15 cellular contexts compared by ENCODE assay signal in the genomic region with DNA sequence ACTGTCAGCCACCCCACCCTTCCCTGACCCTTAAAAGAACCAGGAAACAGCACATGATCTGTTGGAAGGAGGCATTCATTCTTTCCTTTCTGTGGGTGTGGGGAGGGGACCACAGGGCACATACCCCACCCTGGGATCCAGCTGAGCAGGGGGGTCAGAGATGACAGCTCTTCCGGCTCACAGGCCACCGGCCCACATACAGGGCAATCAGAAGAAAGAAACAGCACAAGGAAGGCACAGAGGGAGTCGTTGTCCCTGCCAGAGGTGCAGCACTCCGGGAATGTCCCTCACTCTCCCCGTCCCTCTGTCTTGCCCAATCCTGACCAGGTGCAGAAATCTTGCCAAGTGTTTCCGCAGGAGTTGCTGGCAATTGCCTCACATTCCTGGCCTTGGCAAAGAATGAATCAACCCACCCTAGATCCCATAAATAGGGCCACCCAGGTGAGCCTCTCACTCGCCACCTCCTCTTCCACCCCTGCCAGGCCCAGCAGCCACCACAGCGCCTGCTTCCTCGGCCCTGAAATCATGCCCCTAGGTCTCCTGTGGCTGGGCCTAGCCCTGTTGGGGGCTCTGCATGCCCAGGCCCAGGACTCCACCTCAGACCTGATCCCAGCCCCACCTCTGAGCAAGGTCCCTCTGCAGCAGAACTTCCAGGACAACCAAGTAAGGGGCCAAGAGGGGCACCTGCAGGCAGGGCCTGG. TPM values are rescaled to one million over a fixed set of nuclear protein-coding genes. Genes with fewer than 3 reads are reported as not detected.
DNase-seq lines count a peak whose midpoint lies in the region; ATAC-seq, FAIRE-seq and TF ChIP-seq lines count a peak whose summit lies in the region.
"Had no signal": no experiment of that assay in that cellular context is flagged by ENCODE, and none has a peak within 500 bp of the region (broad histone marks: within the 10 kb centered on the region; RNA-seq: fewer than 3 reads in every experiment).

Gene LCN2 (plus strand): TSS at position 453 of the 701 bp plus-strand sequence. CDS start 73 bp downstream, at position 526.

- H3K27me3 ChIP-seq in left ventricle myocardium inferior (ENCODE audit: low read depth): no peaks in the 10 kb centered on the region
- no peaks in the 10 kb centered on the region for H3K27me3 ChIP-seq in pancreas

- in situ Hi-C loops in G401 (cut with HindIII; ENCODE audit: low sequenced_read_pairs) (no loop called here), GM13976 (cut with MboI; ENCODE audit: low sequenced_read_pairs, unreplicated experiment) (no loop called here)

- peaks cover 27% of the 10 kb centered on the region for H3K4me1 ChIP-seq in left ventricle myocardium inferior
- peaks cover 11 to 18% (median 12%) of the 10 kb centered on the region in 3 donors for H3K4me1 ChIP-seq in pancreas

- no peak for DNase-seq in G401 (ENCODE audit: low spot score)
- peak; percentile 88 for DNase-seq in SW480 (ENCODE audit: low spot score)
- DNase-seq in left ventricle myocardium inferior: no peak
- DNase-seq in pancreas: peak; percentile 65 to 89 (median 76)
- no peak for DNase-seq in substantia nigra (lab: John Stamatoyannopoulos, UW)
- no peak for DNase-seq in NCI-H774 (lab: John Stamatoyannopoulos, UW)
- no peak for DNase-seq in GM13976 (ENCODE audit: low spot score)
- DNase-seq in NCI-H2171 treated with DMSO at 0.1 percent for 48 hours (lab: John Stamatoyannopoulos, UW): no peak
- DNase-seq: activated CD4-positive, alpha-beta T cell treated with anti-CD3 and anti-CD28 coated beads, Interleukin-2, amount 10 ng/mL, durations not matched to agents 7 days and 5 days; activated naive CD4-positive, alpha-beta T cell treated with anti-CD3 and anti-CD28 coated beads, Interleukin-2, amount 10 ng/mL, durations not matched to agents 7 days and 5 days; AML-193; NCI-H510A treated with DMSO at 0.1 percent for 48 hours; stimulated activated CD4-positive, alpha-beta T cell treated with anti-CD3 and anti-CD28 coated beads, Interleukin-2, amount 100 ng/mL, for 24 hours had no signal

- no peak for FAIRE-seq in pancreas (lab: Jason Lieb, UNC)

- H3K4me3 ChIP-seq in left ventricle myocardium inferior (peak within 1 kb of the TSS; percentile 35), pancreas (peak within 1 kb of the TSS in 1 of 4 donors; percentile 12)

- ATAC-seq in pancreas: peak; percentile 79 to 85 (median 83)

- WGBS in pancreas, 2 donors: 33 to 34% methylated on average over 9 of the region's 9 CpGs

- intact Hi-C loops in left ventricle myocardium inferior (cut with micrococcal nuclease) (no loop called here), pancreas (cut with DNase I) (no loop called here)

- H3K36me3 ChIP-seq in left ventricle myocardium inferior (no peaks in the 10 kb centered on the region), pancreas (no peaks in the 10 kb centered on the region)

- H3K9me3 ChIP-seq in left ventricle myocardium inferior (replicated peaks) (no peaks in the 10 kb centered on the region), pancreas (no peaks in the 10 kb centered on the region)

- H3K27ac ChIP-seq in left ventricle myocardium inferior (replicated peaks) (peak within 1 kb of the TSS; percentile 54), pancreas (peak within 1 kb of the TSS; percentile 60 to 87 (median 71)), substantia nigra (ENCODE audit: low read depth, low read length, poor library complexity, severe bottlenecking) (no peak within 1 kb of the TSS)

- no peak for TF ChIP-seq CTCF in left ventricle myocardium inferior (IDR thresholded peaks at IDR 0.05; ENCODE audit: borderline replicate concordance)
- TF ChIP-seq CTCF in pancreas (IDR thresholded peaks at IDR 0.05): no peak
- no peak for TF ChIP-seq CTCF in GM13976 (IDR thresholded peaks at IDR 0.05; ENCODE audit: borderline replicate concordance, control extremely low read depth, extremely low read depth, insufficient read depth, missing control alignments)

RNA-seq across cellular contexts. Expression of gene LCN2, which starts in this region (rescaled TPM):
- total RNA-seq in G401 (2014; rRNA removed; shearing (Covaris generic)): 13.5 TPM in 1 of 2 replicates, not detected in the other
- total RNA-seq in left ventricle myocardium inferior (not detected), pancreas (100 to 1,000 TPM in 1 of 6 donors, 10 to 100 TPM in 3, 1 to 10 TPM in 2; 6.3 to 158 (median 45.7) TPM)
- polyA plus RNA-seq in pancreas: 10 to 100 TPM; 46.8 to 75.1 TPM
- total RNA-seq: activated CD4-positive, alpha-beta T cell treated with anti-CD3 and anti-CD28 coated beads, Interleukin-2, amount 10 ng/mL, durations not matched to agents 7 days and 5 days; SK-MEL-5 had no signal
- polyA plus RNA-seq: neural cell had no signal

Comparison
In these comparisons a context has a peak if more than half of its experiments do, and no peak if none do; other contexts are left out.
1. DNase-seq: peak in SW480 (single experiment) and pancreas (6 of 6); none in G401 (single experiment), left ventricle myocardium inferior (single experiment), substantia nigra (0 of 49), NCI-H774 (single experiment), GM13976 (single experiment) and NCI-H2171 treated with DMSO at 0.1 percent for 48 hours (single experiment).